ENCODE assay signal across 1 cellular context in genomic region chr6:89372506-89372901, GRCh38.
A peak's percentile ranks its signal among the peaks of the same experiment; 100 is the strongest.
TF ChIP-seq lines count a peak whose summit lies in the region.

No MANE protein-coding gene starts in this region.

TF ChIP-seq in GM12878, 131 proteins besides CTCF, POLR2A, EP300 and RAD21 (continued from another document):
- no peak for TF ChIP-seq ZBTB11 (CRISPR knock-in tag; IDR thresholded peaks at IDR 0.05)
- no peak; the same call in none of the 2 replicates for TF ChIP-seq ATF2 (IDR thresholded peaks at IDR 0.05; ENCODE audit: low read length)
- TF ChIP-seq ZNF24 (IDR thresholded peaks at IDR 0.05), result no peak
- no peak for TF ChIP-seq SIX5 (IDR thresholded peaks at IDR 0.05; ENCODE audit: low read depth, low read length, severe bottlenecking)
- TF ChIP-seq USF1 (IDR thresholded peaks at IDR 0.05; ENCODE audit: borderline replicate concordance, extremely low read length, insufficient read depth, low read depth, low read length), result no peak
- TF ChIP-seq BHLHE40 (IDR thresholded peaks at IDR 0.05; ENCODE audit: borderline replicate concordance in 1 of 2, low read depth in 2 of 2, low read length in 1 of 2), result peak; percentile 9 to 26; a peak in 1 of 4 replicates
- no peak for TF ChIP-seq SREBF2 (IDR thresholded peaks at IDR 0.05; ENCODE audit: low read length)
- TF ChIP-seq ETV6 (conservative IDR thresholded peaks at IDR 0.05 in 1 of 2, IDR thresholded peaks at IDR 0.05 in 1 of 2; ENCODE audit: borderline replicate concordance in 1 of 2, low read depth in 1 of 2), result 0 out of 4 replicates have a peak, but pooled peaks of 1 of the 2 experiments have one; percentile 9
- peak; percentile 55; the same call in 1 of the 2 replicates for TF ChIP-seq RELB (IDR thresholded peaks at IDR 0.05; ENCODE audit: low read depth)
- 0 out of 2 replicates have a peak, but pooled peaks have one; percentile 65 for TF ChIP-seq MTA3 (IDR thresholded peaks at IDR 0.05; ENCODE audit: borderline replicate concordance, low read length)
- no peak for TF ChIP-seq HSF1 (IDR thresholded peaks at IDR 0.05; ENCODE audit: low read depth, low read length)
- peak; percentile 47; the same call in 1 of the 2 replicates for TF ChIP-seq RAD51 (IDR thresholded peaks at IDR 0.05)
- TF ChIP-seq SP1 (IDR thresholded peaks at IDR 0.05; ENCODE audit: low read depth, low read length), result no peak
- no peak; the same call in 1 of the 2 replicates for TF ChIP-seq MXI1 (IDR thresholded peaks at IDR 0.05; ENCODE audit: low read depth, low read length)
- no peak for TF ChIP-seq PML (IDR thresholded peaks at IDR 0.05; ENCODE audit: low read length)
- peak; percentile 80 for TF ChIP-seq RUNX3 (IDR thresholded peaks at IDR 0.05; ENCODE audit: low read length)
- 0 out of 2 replicates have a peak, but pooled peaks have one; percentile 13 for TF ChIP-seq MEF2A (IDR thresholded peaks at IDR 0.05; ENCODE audit: insufficient read depth, low read depth, low read length)
- no peak for TF ChIP-seq IRF5 (IDR thresholded peaks at IDR 0.05; ENCODE audit: borderline replicate concordance)
- TF ChIP-seq ZBTB4 (CRISPR knock-in tag; IDR thresholded peaks at IDR 0.05), result no peak
- peak; percentile 42; the same call in 1 of the 2 replicates for TF ChIP-seq MTA2 (IDR thresholded peaks at IDR 0.05; ENCODE audit: low read depth)
- TF ChIP-seq TBL1XR1 (IDR thresholded peaks at IDR 0.05; ENCODE audit: low read depth, low read length), result no peak
- peak in 1 of 2 experiments; percentile 55; a peak in 3 of 4 replicates for TF ChIP-seq IKZF2 (IDR thresholded peaks at IDR 0.05)
- no peak for TF ChIP-seq JUNB (IDR thresholded peaks at IDR 0.05)
- no peak for TF ChIP-seq HDAC6 (IDR thresholded peaks at IDR 0.05; ENCODE audit: unreplicated experiment)
- peak; percentile 76; the same call in 1 of the 2 replicates for TF ChIP-seq FOXM1 (IDR thresholded peaks at IDR 0.05; ENCODE audit: low read depth, low read length)
- TF ChIP-seq BCL3 (IDR thresholded peaks at IDR 0.05; ENCODE audit: borderline replicate concordance, insufficient read depth, low read depth, low read length, poor library complexity, severe bottlenecking), result no peak
- peak; percentile 54; the same call in 1 of the 2 replicates for TF ChIP-seq TCF12 (IDR thresholded peaks at IDR 0.05; ENCODE audit: low read depth, low read length)
- no peak; the same call in 1 of the 2 replicates for TF ChIP-seq MAX (IDR thresholded peaks at IDR 0.05; ENCODE audit: low read depth, low read length)
- TF ChIP-seq TAF1 (IDR thresholded peaks at IDR 0.05; ENCODE audit: borderline replicate concordance, low read depth, low read length), result 0 out of 2 replicates have a peak, but pooled peaks have one; percentile 14
- no peak for TF ChIP-seq ZZZ3 (IDR thresholded peaks at IDR 0.05; ENCODE audit: control insufficient read depth, insufficient read length, low read depth)
- TF ChIP-seq SKIL (IDR thresholded peaks at IDR 0.05; ENCODE audit: low read depth, poor library complexity, severe bottlenecking), result peak; percentile 64
- peak; percentile 59; the same call in 1 of the 2 replicates for TF ChIP-seq NFIC (IDR thresholded peaks at IDR 0.05; ENCODE audit: low read depth, low read length)
